In the genomic region with DNA sequence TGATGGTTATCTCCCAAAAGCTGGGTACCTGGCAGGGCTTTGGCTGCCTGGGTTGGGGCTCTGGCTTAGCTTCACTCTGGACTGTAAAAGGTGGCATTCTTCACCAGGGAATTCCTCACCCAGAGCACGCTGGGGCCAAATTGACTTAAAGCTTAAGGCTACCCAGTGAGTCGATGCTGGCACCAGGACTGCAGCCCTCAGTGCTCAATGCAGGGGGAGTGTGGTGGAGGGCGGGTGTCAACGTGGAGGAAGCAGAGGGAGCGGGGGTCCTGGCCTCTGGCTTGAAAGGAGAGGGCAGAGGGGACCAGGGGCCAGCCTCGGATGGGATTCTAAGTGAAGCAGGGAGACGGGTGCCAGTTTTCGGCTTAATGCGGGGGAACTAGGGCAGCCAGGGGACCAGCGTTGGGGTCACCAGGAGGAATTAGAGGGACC, we compare ENCODE assay signal across 8 cellular contexts. TPM values are rescaled to one million over a fixed set of nuclear protein-coding genes. Genes with fewer than 3 reads are reported as not detected.
DNase-seq lines count a peak whose midpoint lies in the region; ATAC-seq and TF ChIP-seq lines count a peak whose summit lies in the region.

No MANE protein-coding gene starts in this region.

- H3K4me1 ChIP-seq in NT2/D1 (ENCODE audit: insufficient read depth, insufficient read length) (no peaks in the 10 kb centered on the region), endodermal cell (ENCODE audit: control insufficient read depth, insufficient read depth, low read length) (no peaks in the 10 kb centered on the region), neutrophil (ENCODE audit: control insufficient read depth in 1 of 2, insufficient read depth in 1 of 2, low read depth in 1 of 2, low read length in 1 of 2) (peaks cover 14 to 19% of the 10 kb centered on the region in 2 experiments)

- H3K4me3 Mint-ChIP-seq in endodermal cell = peak overlapping the region; percentile 60

- peak overlapping the region; percentile 83 for H3K27ac Mint-ChIP-seq in endodermal cell

- CTCF ChIA-PET in GM10248 (lab: Yijun Ruan, JAX) = no interaction called here

- DNase-seq in GM06990 (ENCODE audit: extremely low read depth, insufficient read length) (no peak), NT2/D1 (ENCODE audit: low read depth, low spot score) (no peak), endodermal cell (peak; percentile 65), GM10248 (ENCODE audit: extremely low spot score) (no peak), midbrain (lab: John Stamatoyannopoulos, UW) (no peak), NCI-H226 (no peak)

- 40% methylated on average over 10 of the region's 10 CpGs; no CpG with 5 or more reads in 1 of the 2 experiments for whole genome bisulfite sequencing in endodermal cell (ENCODE audit: insufficient coverage in 1 of 2, insufficient read length in 1 of 2), 2 experiments

- H3K36me3 ChIP-seq in GM06990 (ENCODE audit: control insufficient read depth, insufficient read depth, low read length) (peaks cover 1% of the 10 kb centered on the region), NT2/D1 (ENCODE audit: insufficient read depth, insufficient read length, low read length) (peaks cover 58% of the 10 kb centered on the region), endodermal cell (ENCODE audit: control insufficient read depth, insufficient read depth, low read length) (peaks cover 29% of the 10 kb centered on the region), neutrophil (peaks cover 45% of the 10 kb centered on the region)

- H3K4me1 Mint-ChIP-seq in endodermal cell = no peaks in the 10 kb centered on the region

- no peaks in the 10 kb centered on the region for H3K27me3 Mint-ChIP-seq in endodermal cell (ENCODE audit: insufficient read depth)

- no peaks in the 10 kb centered on the region for H3K9me3 ChIP-seq in NT2/D1 (ENCODE audit: insufficient read depth, low read length)
- H3K9me3 ChIP-seq in endodermal cell (ENCODE audit: control insufficient read depth, low read length) = no peaks in the 10 kb centered on the region
- no peaks in the 10 kb centered on the region for H3K9me3 ChIP-seq in neutrophil

- peaks cover 70% of the 10 kb centered on the region for H3K9me3 Mint-ChIP-seq in endodermal cell

- H3K36me3 Mint-ChIP-seq in endodermal cell (ENCODE audit: low read depth) = peaks cover 24% of the 10 kb centered on the region

- TF ChIP-seq CTCF in GM06990 (IDR thresholded peaks at IDR 0.05; ENCODE audit: insufficient read depth, low read length, poor library complexity, severe bottlenecking) (no peak), endodermal cell (conservative IDR thresholded peaks at IDR 0.05) (no peak), neutrophil (IDR thresholded peaks at IDR 0.05) (no peak), GM10248 (IDR thresholded peaks at IDR 0.05; ENCODE audit: control extremely low read depth, extremely low read depth, low read depth, missing control alignments) (no peak)

- H3K4me3 ChIP-seq in GM06990 (replicated peaks; ENCODE audit: low read depth, low read length) (peak overlapping the region; percentile 50), NT2/D1 (ENCODE audit: insufficient read length, low read depth) (no peak overlapping the region), endodermal cell (ENCODE audit: low read length) (no peak overlapping the region), neutrophil (ENCODE audit: low read depth in 1 of 2, low read length in 1 of 2) (peak overlapping the region; percentile 43 to 52)

- POLR2A ChIA-PET in GM10248 (lab: Yijun Ruan, JAX) = no interaction called here

- H3K27me3 ChIP-seq in GM06990 (replicated peaks; ENCODE audit: control insufficient read depth, insufficient read depth, low read length) = no peaks in the 10 kb centered on the region
- H3K27me3 ChIP-seq in NT2/D1 (ENCODE audit: insufficient read depth, insufficient read length) = no peaks in the 10 kb centered on the region
- H3K27me3 ChIP-seq in endodermal cell (ENCODE audit: control insufficient read depth, insufficient read depth, low read length, poor library complexity, severe bottlenecking) = no peaks in the 10 kb centered on the region
- no peaks in the 10 kb centered on the region for H3K27me3 ChIP-seq in neutrophil

- H3K27ac ChIP-seq in endodermal cell (ENCODE audit: low read depth, low read length) (peak overlapping the region; percentile 70), neutrophil (peak overlapping the region; percentile 83)

- ATAC-seq in HG03378 (IDR thresholded peaks at IDR 0.05; ENCODE audit: unreplicated experiment) = no peak

- peak overlapping the region; percentile 10 for H3K9ac ChIP-seq in NT2/D1 (ENCODE audit: insufficient read length, low read depth)
- no peak overlapping the region for H3K9ac ChIP-seq in endodermal cell (ENCODE audit: extremely low read depth, low read length, poor library complexity, severe bottlenecking)

RNA-seq across cellular contexts. Expression of a gene that starts 0.4 kb away (rescaled TPM):
- 100 to 1,000 TPM in 1 of 2 donors, 10 to 100 TPM in 1; 91.0 to 102 TPM for total RNA-seq in endodermal cell
- 69.6 TPM for polyA plus RNA-seq in endodermal cell (2013, experiment 1 of 2)
- polyA plus RNA-seq in endodermal cell (2013, experiment 2 of 2) = 74.4 TPM

RNA-seq across cellular contexts. Expression of a gene that starts 6.5 kb away (rescaled TPM):
- 100 to 1,000 TPM; 143 to 179 TPM for total RNA-seq in endodermal cell
- 302 TPM for polyA plus RNA-seq in endodermal cell (2013, experiment 1 of 2)
- polyA plus RNA-seq in endodermal cell (2013, experiment 2 of 2) = 251 TPM

RNA-seq across cellular contexts. Expression of a gene that starts 14.6 kb away (rescaled TPM):
- 10 to 100 TPM; 52.6 to 68.8 TPM for total RNA-seq in endodermal cell
- 68.6 TPM for polyA plus RNA-seq in endodermal cell (2013, experiment 1 of 2)
- 65.1 TPM for polyA plus RNA-seq in endodermal cell (2013, experiment 2 of 2)

RNA-seq across cellular contexts. Expression of a gene that starts 15.0 kb away (rescaled TPM):
- 10 to 100 TPM; 61.6 to 66.8 TPM for total RNA-seq in endodermal cell
- 92.5 TPM for polyA plus RNA-seq in endodermal cell (2013, experiment 1 of 2)
- polyA plus RNA-seq in endodermal cell (2013, experiment 2 of 2) = 84.1 TPM

RNA-seq across cellular contexts. Expression of a gene that starts 32.2 kb away (rescaled TPM):
- 10 to 100 TPM; 32.9 to 62.9 TPM for total RNA-seq in endodermal cell
- 40.6 TPM for polyA plus RNA-seq in endodermal cell (2013, experiment 1 of 2)
- 39.8 TPM for polyA plus RNA-seq in endodermal cell (2013, experiment 2 of 2)

Comparison
In these comparisons a context has a peak if more than half of its experiments do, and no peak if none do; other contexts are left out.
1. H3K4me3 ChIP-seq: peak in GM06990 (single experiment) and neutrophil (2 of 2); none in NT2/D1 (single experiment) and endodermal cell (single experiment).